Comparison of ENCODE assay signal across 1 cellular context in the genomic region with DNA sequence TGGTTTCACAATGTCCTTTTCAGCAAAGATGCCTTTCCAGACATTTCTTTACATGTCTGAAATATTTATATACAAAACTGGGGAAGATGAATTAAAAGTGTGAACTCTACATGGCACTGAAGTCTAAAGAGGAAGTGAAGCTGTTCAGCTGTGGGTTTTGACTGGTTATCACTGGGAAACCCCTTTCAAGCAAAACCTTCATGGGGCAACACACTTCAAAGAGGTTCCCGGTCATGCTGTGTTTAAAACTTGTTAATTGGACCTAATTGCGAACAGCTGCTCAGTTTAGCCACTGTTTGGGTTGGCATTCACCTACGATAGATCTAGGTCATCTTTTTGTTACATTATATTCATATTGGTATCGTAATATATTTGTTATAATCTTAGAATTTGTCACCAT.
A peak's percentile ranks its signal among the peaks of the same experiment; 100 is the strongest.
TF ChIP-seq lines count a peak whose summit lies in the region.

No MANE protein-coding gene starts in this region.

TF ChIP-seq in GM12878, 131 proteins besides CTCF, POLR2A, EP300 and RAD21 (continued from another document and continues in another):
- peak; percentile 75; the same call in 1 of the 2 replicates for TF ChIP-seq NFIC (IDR thresholded peaks at IDR 0.05; ENCODE audit: low read depth, low read length)
- TF ChIP-seq ZNF207 (IDR thresholded peaks at IDR 0.05; ENCODE audit: borderline replicate concordance) = no peak
- no peak for TF ChIP-seq CEBPB (IDR thresholded peaks at IDR 0.05; ENCODE audit: borderline replicate concordance in 1 of 2, low read depth in 2 of 2, low read length in 2 of 2)
- TF ChIP-seq SREBF1 (IDR thresholded peaks at IDR 0.05; ENCODE audit: low read length) = no peak
- TF ChIP-seq NR2C1 (IDR thresholded peaks at IDR 0.05) = no peak
- peak; percentile 55; the same call in 1 of the 2 replicates for TF ChIP-seq ZNF24 (IDR thresholded peaks at IDR 0.05)
- TF ChIP-seq, protein P1, sequence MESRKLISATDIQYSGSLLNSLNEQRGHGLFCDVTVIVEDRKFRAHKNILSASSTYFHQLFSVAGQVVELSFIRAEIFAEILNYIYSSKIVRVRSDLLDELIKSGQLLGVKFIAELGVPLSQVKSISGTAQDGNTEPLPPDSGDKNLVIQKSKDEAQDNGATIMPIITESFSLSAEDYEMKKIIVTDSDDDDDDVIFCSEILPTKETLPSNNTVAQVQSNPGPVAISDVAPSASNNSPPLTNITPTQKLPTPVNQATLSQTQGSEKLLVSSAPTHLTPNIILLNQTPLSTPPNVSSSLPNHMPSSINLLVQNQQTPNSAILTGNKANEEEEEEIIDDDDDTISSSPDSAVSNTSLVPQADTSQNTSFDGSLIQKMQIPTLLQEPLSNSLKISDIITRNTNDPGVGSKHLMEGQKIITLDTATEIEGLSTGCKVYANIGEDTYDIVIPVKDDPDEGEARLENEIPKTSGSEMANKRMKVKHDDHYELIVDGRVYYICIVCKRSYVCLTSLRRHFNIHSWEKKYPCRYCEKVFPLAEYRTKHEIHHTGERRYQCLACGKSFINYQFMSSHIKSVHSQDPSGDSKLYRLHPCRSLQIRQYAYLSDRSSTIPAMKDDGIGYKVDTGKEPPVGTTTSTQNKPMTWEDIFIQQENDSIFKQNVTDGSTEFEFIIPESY (IDR thresholded peaks at IDR 0.05) = no peak
- no peak for TF ChIP-seq ZZZ3 (IDR thresholded peaks at IDR 0.05; ENCODE audit: control insufficient read depth, insufficient read length, low read depth)
- peak; percentile 97 for TF ChIP-seq TCF12 (IDR thresholded peaks at IDR 0.05; ENCODE audit: low read depth, low read length)
- TF ChIP-seq POU2F2 (IDR thresholded peaks at IDR 0.05; ENCODE audit: borderline replicate concordance, low read depth, low read length) = peak; percentile 82; the same call in 1 of the 3 replicates
- TF ChIP-seq HSF1 (IDR thresholded peaks at IDR 0.05; ENCODE audit: low read depth, low read length) = no peak
- TF ChIP-seq FOXK2 (IDR thresholded peaks at IDR 0.05) = no peak
- TF ChIP-seq ATF7 (IDR thresholded peaks at IDR 0.05; ENCODE audit: low read depth) = peak; percentile 88
- TF ChIP-seq KAT2A (conservative IDR thresholded peaks at IDR 0.05; ENCODE audit: control insufficient read depth, low read depth, low read length) = no peak
- TF ChIP-seq IKZF2 (IDR thresholded peaks at IDR 0.05) = peak; percentile 74 to 85; a peak in 3 of 4 replicates
- TF ChIP-seq NRF1 (conservative IDR thresholded peaks at IDR 0.05; ENCODE audit: low read depth, low read length) = no peak
- peak; percentile 66; the same call in 1 of the 2 replicates for TF ChIP-seq CREM (IDR thresholded peaks at IDR 0.05; ENCODE audit: low read depth)
- TF ChIP-seq SPI1 (IDR thresholded peaks at IDR 0.05; ENCODE audit: borderline replicate concordance, insufficient read depth, low read depth, low read length) = peak; percentile 99
- TF ChIP-seq MYB (IDR thresholded peaks at IDR 0.05; ENCODE audit: borderline replicate concordance, low read depth, low read length) = no peak
- no peak for TF ChIP-seq POLR2AphosphoS5 (IDR thresholded peaks at IDR 0.05; ENCODE audit: low read length)
- no peak for TF ChIP-seq SIX5 (IDR thresholded peaks at IDR 0.05; ENCODE audit: low read depth, low read length, severe bottlenecking)
- TF ChIP-seq CHD2 (IDR thresholded peaks at IDR 0.05; ENCODE audit: borderline replicate concordance, low read depth, low read length) = peak; percentile 69; the same call in 1 of the 2 replicates
- TF ChIP-seq MXI1 (IDR thresholded peaks at IDR 0.05; ENCODE audit: low read depth, low read length) = no peak
- no peak for TF ChIP-seq RBBP5 (conservative IDR thresholded peaks at IDR 0.05)
- TF ChIP-seq ZNF384 (IDR thresholded peaks at IDR 0.05; ENCODE audit: borderline replicate concordance, low read depth, low read length) = no peak
- TF ChIP-seq YBX1 (IDR thresholded peaks at IDR 0.05) = no peak
- TF ChIP-seq TCF7 (IDR thresholded peaks at IDR 0.05; ENCODE audit: borderline replicate concordance) = peak; percentile 95
- no peak for TF ChIP-seq ZNF217 (IDR thresholded peaks at IDR 0.05)
- no peak for TF ChIP-seq CHD4 (IDR thresholded peaks at IDR 0.05)
- TF ChIP-seq USF2 (IDR thresholded peaks at IDR 0.05; ENCODE audit: borderline replicate concordance, low read depth, low read length) = no peak
- no peak for TF ChIP-seq SREBF2 (IDR thresholded peaks at IDR 0.05; ENCODE audit: low read length)
- 0 out of 2 replicates have a peak, but pooled peaks have one; percentile 47 for TF ChIP-seq TCF3 (IDR thresholded peaks at IDR 0.05; ENCODE audit: borderline replicate concordance, insufficient read depth, low read depth, low read length)
- no peak for TF ChIP-seq SMAD5 (IDR thresholded peaks at IDR 0.05; ENCODE audit: low read depth)
- TF ChIP-seq IRF5 (IDR thresholded peaks at IDR 0.05; ENCODE audit: borderline replicate concordance) = no peak
- TF ChIP-seq USF1 (IDR thresholded peaks at IDR 0.05; ENCODE audit: borderline replicate concordance, extremely low read length, insufficient read depth, low read depth, low read length) = no peak
- TF ChIP-seq BCLAF1 (IDR thresholded peaks at IDR 0.05) = no peak
- TF ChIP-seq NKRF (conservative IDR thresholded peaks at IDR 0.05) = no peak; the same call in 1 of the 2 replicates
- no peak for TF ChIP-seq SUPT20H (IDR thresholded peaks at IDR 0.05; ENCODE audit: borderline replicate concordance, control insufficient read depth, low read depth, low read length)
- no peak for TF ChIP-seq SIN3A (IDR thresholded peaks at IDR 0.05; ENCODE audit: low read depth, low read length)
- no peak for TF ChIP-seq ELK1 (IDR thresholded peaks at IDR 0.05; ENCODE audit: low read depth, low read length)
- TF ChIP-seq MYC (IDR thresholded peaks at IDR 0.05; ENCODE audit: insufficient read depth, insufficient read length, insufficient replicate concordance, low read length, severe bottlenecking) = no peak
- no peak for TF ChIP-seq HDAC2 (IDR thresholded peaks at IDR 0.05)
- no peak for TF ChIP-seq ZSCAN29 (IDR thresholded peaks at IDR 0.05)
- TF ChIP-seq, protein P2, sequence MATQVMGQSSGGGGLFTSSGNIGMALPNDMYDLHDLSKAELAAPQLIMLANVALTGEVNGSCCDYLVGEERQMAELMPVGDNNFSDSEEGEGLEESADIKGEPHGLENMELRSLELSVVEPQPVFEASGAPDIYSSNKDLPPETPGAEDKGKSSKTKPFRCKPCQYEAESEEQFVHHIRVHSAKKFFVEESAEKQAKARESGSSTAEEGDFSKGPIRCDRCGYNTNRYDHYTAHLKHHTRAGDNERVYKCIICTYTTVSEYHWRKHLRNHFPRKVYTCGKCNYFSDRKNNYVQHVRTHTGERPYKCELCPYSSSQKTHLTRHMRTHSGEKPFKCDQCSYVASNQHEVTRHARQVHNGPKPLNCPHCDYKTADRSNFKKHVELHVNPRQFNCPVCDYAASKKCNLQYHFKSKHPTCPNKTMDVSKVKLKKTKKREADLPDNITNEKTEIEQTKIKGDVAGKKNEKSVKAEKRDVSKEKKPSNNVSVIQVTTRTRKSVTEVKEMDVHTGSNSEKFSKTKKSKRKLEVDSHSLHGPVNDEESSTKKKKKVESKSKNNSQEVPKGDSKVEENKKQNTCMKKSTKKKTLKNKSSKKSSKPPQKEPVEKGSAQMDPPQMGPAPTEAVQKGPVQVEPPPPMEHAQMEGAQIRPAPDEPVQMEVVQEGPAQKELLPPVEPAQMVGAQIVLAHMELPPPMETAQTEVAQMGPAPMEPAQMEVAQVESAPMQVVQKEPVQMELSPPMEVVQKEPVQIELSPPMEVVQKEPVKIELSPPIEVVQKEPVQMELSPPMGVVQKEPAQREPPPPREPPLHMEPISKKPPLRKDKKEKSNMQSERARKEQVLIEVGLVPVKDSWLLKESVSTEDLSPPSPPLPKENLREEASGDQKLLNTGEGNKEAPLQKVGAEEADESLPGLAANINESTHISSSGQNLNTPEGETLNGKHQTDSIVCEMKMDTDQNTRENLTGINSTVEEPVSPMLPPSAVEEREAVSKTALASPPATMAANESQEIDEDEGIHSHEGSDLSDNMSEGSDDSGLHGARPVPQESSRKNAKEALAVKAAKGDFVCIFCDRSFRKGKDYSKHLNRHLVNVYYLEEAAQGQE (IDR thresholded peaks at IDR 0.05; ENCODE audit: low read depth, low read length) = no peak
